Comparison of ENCODE assay signal across 3 cellular contexts in the genomic region with DNA sequence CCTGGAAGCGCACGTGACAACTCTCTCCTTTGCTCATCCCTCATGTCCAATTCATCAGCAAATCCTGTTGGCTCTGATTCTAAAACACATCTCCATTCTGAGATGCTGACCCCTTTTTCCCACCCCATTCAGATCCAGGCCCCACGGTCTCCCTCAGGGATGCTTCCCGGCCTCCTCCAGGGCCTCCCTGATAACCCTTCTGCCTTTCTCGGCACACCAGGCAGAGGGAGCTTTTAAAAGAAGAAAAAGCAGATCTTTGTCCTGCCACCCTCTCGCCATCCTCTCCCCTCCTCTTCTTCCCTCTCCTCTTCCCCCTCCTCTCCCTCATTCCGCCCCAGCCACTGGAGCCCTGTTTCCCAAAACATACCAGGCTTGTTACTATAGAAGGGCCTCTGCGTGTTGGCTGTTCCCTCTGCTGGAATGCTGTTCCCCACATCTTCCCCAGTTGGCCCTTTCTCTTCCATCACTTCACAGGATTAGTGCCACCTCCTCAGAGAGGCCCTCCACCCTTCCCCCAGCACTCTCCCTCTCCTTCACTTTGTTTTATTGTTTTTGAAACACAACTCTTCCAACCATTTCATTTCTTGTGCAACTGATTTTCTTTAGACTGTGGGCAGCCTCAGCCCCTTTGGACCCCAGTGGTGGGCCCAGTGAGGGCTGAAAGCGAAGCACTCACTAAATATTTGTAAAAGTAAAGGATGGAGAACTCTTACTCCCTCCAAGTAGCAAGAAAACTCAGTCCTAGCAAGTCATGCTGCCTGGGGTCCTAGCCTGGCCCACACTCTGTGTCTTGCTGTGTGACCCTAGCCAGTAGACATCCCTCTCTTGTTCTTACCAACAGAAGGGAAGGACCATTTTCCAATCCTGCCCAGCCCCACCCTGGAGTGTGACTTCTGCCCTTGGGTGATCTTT.
TF ChIP-seq lines count a peak whose summit lies in the region.

No MANE protein-coding gene starts in this region.

TF ChIP-seq in SK-N-SH, 30 proteins besides CTCF, POLR2A, EP300 and RAD21:
- TF ChIP-seq CHD2 (IDR thresholded peaks at IDR 0.05; ENCODE audit: low read length, partially characterized antibody) = no peak
- TF ChIP-seq POLR2AphosphoS5 (IDR thresholded peaks at IDR 0.05; ENCODE audit: low read depth, low read length) = no peak
- TF ChIP-seq RFX5 (IDR thresholded peaks at IDR 0.05; ENCODE audit: low read length) = no peak
- no peak for TF ChIP-seq RCOR1 (IDR thresholded peaks at IDR 0.05; ENCODE audit: low read length)
- TF ChIP-seq MXI1 (IDR thresholded peaks at IDR 0.05; ENCODE audit: low read depth, low read length) = no peak
- no peak for TF ChIP-seq FOSL2 (IDR thresholded peaks at IDR 0.05; ENCODE audit: borderline replicate concordance, low read depth)
- no peak for TF ChIP-seq SMC3 (IDR thresholded peaks at IDR 0.05; ENCODE audit: low read depth, low read length)
- TF ChIP-seq EZH2phosphoT487 (IDR thresholded peaks at IDR 0.05; ENCODE audit: borderline replicate concordance, low read depth) = no peak
- TF ChIP-seq, protein P1, sequence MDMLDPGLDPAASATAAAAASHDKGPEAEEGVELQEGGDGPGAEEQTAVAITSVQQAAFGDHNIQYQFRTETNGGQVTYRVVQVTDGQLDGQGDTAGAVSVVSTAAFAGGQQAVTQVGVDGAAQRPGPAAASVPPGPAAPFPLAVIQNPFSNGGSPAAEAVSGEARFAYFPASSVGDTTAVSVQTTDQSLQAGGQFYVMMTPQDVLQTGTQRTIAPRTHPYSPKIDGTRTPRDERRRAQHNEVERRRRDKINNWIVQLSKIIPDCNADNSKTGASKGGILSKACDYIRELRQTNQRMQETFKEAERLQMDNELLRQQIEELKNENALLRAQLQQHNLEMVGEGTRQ (IDR thresholded peaks at IDR 0.05; ENCODE audit: borderline replicate concordance, low read depth, low read length) = no peak
- no peak for TF ChIP-seq FOXJ3 (CRISPR knock-in tag; IDR thresholded peaks at IDR 0.05)
- TF ChIP-seq TCF12 (IDR thresholded peaks at IDR 0.05) = no peak
- TF ChIP-seq, protein P2, sequence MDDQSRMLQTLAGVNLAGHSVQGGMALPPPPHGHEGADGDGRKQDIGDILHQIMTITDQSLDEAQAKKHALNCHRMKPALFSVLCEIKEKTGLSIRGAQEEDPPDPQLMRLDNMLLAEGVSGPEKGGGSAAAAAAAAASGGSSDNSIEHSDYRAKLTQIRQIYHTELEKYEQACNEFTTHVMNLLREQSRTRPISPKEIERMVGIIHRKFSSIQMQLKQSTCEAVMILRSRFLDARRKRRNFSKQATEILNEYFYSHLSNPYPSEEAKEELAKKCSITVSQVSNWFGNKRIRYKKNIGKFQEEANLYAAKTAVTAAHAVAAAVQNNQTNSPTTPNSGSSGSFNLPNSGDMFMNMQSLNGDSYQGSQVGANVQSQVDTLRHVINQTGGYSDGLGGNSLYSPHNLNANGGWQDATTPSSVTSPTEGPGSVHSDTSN (IDR thresholded peaks at IDR 0.05) = no peak
- TF ChIP-seq, protein P3, sequence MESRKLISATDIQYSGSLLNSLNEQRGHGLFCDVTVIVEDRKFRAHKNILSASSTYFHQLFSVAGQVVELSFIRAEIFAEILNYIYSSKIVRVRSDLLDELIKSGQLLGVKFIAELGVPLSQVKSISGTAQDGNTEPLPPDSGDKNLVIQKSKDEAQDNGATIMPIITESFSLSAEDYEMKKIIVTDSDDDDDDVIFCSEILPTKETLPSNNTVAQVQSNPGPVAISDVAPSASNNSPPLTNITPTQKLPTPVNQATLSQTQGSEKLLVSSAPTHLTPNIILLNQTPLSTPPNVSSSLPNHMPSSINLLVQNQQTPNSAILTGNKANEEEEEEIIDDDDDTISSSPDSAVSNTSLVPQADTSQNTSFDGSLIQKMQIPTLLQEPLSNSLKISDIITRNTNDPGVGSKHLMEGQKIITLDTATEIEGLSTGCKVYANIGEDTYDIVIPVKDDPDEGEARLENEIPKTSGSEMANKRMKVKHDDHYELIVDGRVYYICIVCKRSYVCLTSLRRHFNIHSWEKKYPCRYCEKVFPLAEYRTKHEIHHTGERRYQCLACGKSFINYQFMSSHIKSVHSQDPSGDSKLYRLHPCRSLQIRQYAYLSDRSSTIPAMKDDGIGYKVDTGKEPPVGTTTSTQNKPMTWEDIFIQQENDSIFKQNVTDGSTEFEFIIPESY (IDR thresholded peaks at IDR 0.05; ENCODE audit: borderline replicate concordance, low read depth) = no peak
- no peak for TF ChIP-seq NFIC (IDR thresholded peaks at IDR 0.05; ENCODE audit: borderline replicate concordance)
- TF ChIP-seq RXRA (IDR thresholded peaks at IDR 0.05; ENCODE audit: borderline replicate concordance, low read depth) = no peak
- TF ChIP-seq NRF1 (IDR thresholded peaks at IDR 0.05; ENCODE audit: low read depth, low read length) = no peak
TF ChIP-seq in SK-N-SH: peak in this region for 0.

TF ChIP-seq in SK-N-SH treated with all-trans-retinoic acid at 6 μM for 48 hours, 23 proteins besides CTCF, POLR2A, EP300 and RAD21:
- TF ChIP-seq BACH2 (CRISPR knock-in tag; IDR thresholded peaks at IDR 0.05; ENCODE audit: borderline replicate concordance) = no peak
- TF ChIP-seq, protein P4, sequence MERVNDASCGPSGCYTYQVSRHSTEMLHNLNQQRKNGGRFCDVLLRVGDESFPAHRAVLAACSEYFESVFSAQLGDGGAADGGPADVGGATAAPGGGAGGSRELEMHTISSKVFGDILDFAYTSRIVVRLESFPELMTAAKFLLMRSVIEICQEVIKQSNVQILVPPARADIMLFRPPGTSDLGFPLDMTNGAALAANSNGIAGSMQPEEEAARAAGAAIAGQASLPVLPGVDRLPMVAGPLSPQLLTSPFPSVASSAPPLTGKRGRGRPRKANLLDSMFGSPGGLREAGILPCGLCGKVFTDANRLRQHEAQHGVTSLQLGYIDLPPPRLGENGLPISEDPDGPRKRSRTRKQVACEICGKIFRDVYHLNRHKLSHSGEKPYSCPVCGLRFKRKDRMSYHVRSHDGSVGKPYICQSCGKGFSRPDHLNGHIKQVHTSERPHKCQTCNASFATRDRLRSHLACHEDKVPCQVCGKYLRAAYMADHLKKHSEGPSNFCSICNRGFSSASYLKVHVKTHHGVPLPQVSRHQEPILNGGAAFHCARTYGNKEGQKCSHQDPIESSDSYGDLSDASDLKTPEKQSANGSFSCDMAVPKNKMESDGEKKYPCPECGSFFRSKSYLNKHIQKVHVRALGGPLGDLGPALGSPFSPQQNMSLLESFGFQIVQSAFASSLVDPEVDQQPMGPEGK (CRISPR knock-in tag; IDR thresholded peaks at IDR 0.05; ENCODE audit: borderline replicate concordance) = no peak
- TF ChIP-seq, protein P5, sequence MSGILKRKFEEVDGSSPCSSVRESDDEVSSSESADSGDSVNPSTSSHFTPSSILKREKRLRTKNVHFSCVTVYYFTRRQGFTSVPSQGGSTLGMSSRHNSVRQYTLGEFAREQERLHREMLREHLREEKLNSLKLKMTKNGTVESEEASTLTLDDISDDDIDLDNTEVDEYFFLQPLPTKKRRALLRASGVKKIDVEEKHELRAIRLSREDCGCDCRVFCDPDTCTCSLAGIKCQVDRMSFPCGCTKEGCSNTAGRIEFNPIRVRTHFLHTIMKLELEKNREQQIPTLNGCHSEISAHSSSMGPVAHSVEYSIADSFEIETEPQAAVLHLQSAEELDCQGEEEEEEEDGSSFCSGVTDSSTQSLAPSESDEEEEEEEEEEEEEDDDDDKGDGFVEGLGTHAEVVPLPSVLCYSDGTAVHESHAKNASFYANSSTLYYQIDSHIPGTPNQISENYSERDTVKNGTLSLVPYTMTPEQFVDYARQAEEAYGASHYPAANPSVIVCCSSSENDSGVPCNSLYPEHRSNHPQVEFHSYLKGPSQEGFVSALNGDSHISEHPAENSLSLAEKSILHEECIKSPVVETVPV (CRISPR knock-in tag; IDR thresholded peaks at IDR 0.05) = no peak
- TF ChIP-seq CSDC2 (CRISPR knock-in tag; IDR thresholded peaks at IDR 0.05) = no peak
- no peak for TF ChIP-seq SNAI2 (CRISPR knock-in tag; IDR thresholded peaks at IDR 0.05)
- no peak for TF ChIP-seq ZNF565 (CRISPR knock-in tag; conservative IDR thresholded peaks at IDR 0.05; ENCODE audit: low read depth)
- TF ChIP-seq ZNF70 (CRISPR knock-in tag; IDR thresholded peaks at IDR 0.05) = no peak
- TF ChIP-seq ARNTL (CRISPR knock-in tag; IDR thresholded peaks at IDR 0.05; ENCODE audit: borderline replicate concordance, low read depth) = no peak
- no peak for TF ChIP-seq ZNF8 (CRISPR knock-in tag; IDR thresholded peaks at IDR 0.05)
- no peak for TF ChIP-seq ZFP30 (CRISPR knock-in tag; IDR thresholded peaks at IDR 0.05)
- no peak for TF ChIP-seq OSR1 (CRISPR knock-in tag; IDR thresholded peaks at IDR 0.05)
- TF ChIP-seq, protein P6, sequence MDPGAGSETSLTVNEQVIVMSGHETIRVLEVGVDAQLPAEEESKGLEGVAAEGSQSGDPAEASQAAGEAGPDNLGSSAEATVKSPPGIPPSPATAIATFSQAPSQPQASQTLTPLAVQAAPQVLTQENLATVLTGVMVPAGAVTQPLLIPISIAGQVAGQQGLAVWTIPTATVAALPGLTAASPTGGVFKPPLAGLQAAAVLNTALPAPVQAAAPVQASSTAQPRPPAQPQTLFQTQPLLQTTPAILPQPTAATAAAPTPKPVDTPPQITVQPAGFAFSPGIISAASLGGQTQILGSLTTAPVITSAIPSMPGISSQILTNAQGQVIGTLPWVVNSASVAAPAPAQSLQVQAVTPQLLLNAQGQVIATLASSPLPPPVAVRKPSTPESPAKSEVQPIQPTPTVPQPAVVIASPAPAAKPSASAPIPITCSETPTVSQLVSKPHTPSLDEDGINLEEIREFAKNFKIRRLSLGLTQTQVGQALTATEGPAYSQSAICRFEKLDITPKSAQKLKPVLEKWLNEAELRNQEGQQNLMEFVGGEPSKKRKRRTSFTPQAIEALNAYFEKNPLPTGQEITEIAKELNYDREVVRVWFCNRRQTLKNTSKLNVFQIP (CRISPR knock-in tag; IDR thresholded peaks at IDR 0.05; ENCODE audit: borderline replicate concordance, low read depth) = no peak
- no peak for TF ChIP-seq RARB (CRISPR knock-in tag; IDR thresholded peaks at IDR 0.05)
- no peak for TF ChIP-seq TCF4 (CRISPR knock-in tag; IDR thresholded peaks at IDR 0.05; ENCODE audit: borderline replicate concordance)

TF ChIP-seq in WTC11, 78 proteins besides CTCF, POLR2A, EP300 and RAD21:
- TF ChIP-seq CBFB (CRISPR knock-in tag; IDR thresholded peaks at IDR 0.05; ENCODE audit: low read depth) (no peak), ZNF121 (CRISPR knock-in tag; IDR thresholded peaks at IDR 0.05) (no peak), RORB (CRISPR knock-in tag; IDR thresholded peaks at IDR 0.05) (no peak)
- TF ChIP-seq, protein P7, sequence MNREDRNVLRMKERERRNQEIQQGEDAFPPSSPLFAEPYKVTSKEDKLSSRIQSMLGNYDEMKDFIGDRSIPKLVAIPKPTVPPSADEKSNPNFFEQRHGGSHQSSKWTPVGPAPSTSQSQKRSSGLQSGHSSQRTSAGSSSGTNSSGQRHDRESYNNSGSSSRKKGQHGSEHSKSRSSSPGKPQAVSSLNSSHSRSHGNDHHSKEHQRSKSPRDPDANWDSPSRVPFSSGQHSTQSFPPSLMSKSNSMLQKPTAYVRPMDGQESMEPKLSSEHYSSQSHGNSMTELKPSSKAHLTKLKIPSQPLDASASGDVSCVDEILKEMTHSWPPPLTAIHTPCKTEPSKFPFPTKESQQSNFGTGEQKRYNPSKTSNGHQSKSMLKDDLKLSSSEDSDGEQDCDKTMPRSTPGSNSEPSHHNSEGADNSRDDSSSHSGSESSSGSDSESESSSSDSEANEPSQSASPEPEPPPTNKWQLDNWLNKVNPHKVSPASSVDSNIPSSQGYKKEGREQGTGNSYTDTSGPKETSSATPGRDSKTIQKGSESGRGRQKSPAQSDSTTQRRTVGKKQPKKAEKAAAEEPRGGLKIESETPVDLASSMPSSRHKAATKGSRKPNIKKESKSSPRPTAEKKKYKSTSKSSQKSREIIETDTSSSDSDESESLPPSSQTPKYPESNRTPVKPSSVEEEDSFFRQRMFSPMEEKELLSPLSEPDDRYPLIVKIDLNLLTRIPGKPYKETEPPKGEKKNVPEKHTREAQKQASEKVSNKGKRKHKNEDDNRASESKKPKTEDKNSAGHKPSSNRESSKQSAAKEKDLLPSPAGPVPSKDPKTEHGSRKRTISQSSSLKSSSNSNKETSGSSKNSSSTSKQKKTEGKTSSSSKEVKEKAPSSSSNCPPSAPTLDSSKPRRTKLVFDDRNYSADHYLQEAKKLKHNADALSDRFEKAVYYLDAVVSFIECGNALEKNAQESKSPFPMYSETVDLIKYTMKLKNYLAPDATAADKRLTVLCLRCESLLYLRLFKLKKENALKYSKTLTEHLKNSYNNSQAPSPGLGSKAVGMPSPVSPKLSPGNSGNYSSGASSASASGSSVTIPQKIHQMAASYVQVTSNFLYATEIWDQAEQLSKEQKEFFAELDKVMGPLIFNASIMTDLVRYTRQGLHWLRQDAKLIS (CRISPR knock-in tag; IDR thresholded peaks at IDR 0.05; ENCODE audit: borderline replicate concordance) = no peak
- TF ChIP-seq, protein P8, sequence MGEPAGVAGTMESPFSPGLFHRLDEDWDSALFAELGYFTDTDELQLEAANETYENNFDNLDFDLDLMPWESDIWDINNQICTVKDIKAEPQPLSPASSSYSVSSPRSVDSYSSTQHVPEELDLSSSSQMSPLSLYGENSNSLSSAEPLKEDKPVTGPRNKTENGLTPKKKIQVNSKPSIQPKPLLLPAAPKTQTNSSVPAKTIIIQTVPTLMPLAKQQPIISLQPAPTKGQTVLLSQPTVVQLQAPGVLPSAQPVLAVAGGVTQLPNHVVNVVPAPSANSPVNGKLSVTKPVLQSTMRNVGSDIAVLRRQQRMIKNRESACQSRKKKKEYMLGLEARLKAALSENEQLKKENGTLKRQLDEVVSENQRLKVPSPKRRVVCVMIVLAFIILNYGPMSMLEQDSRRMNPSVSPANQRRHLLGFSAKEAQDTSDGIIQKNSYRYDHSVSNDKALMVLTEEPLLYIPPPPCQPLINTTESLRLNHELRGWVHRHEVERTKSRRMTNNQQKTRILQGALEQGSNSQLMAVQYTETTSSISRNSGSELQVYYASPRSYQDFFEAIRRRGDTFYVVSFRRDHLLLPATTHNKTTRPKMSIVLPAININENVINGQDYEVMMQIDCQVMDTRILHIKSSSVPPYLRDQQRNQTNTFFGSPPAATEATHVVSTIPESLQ (CRISPR knock-in tag; IDR thresholded peaks at IDR 0.05) = no peak
- TF ChIP-seq, protein P9, sequence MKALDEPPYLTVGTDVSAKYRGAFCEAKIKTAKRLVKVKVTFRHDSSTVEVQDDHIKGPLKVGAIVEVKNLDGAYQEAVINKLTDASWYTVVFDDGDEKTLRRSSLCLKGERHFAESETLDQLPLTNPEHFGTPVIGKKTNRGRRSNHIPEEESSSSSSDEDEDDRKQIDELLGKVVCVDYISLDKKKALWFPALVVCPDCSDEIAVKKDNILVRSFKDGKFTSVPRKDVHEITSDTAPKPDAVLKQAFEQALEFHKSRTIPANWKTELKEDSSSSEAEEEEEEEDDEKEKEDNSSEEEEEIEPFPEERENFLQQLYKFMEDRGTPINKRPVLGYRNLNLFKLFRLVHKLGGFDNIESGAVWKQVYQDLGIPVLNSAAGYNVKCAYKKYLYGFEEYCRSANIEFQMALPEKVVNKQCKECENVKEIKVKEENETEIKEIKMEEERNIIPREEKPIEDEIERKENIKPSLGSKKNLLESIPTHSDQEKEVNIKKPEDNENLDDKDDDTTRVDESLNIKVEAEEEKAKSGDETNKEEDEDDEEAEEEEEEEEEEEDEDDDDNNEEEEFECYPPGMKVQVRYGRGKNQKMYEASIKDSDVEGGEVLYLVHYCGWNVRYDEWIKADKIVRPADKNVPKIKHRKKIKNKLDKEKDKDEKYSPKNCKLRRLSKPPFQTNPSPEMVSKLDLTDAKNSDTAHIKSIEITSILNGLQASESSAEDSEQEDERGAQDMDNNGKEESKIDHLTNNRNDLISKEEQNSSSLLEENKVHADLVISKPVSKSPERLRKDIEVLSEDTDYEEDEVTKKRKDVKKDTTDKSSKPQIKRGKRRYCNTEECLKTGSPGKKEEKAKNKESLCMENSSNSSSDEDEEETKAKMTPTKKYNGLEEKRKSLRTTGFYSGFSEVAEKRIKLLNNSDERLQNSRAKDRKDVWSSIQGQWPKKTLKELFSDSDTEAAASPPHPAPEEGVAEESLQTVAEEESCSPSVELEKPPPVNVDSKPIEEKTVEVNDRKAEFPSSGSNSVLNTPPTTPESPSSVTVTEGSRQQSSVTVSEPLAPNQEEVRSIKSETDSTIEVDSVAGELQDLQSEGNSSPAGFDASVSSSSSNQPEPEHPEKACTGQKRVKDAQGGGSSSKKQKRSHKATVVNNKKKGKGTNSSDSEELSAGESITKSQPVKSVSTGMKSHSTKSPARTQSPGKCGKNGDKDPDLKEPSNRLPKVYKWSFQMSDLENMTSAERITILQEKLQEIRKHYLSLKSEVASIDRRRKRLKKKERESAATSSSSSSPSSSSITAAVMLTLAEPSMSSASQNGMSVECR (CRISPR knock-in tag; IDR thresholded peaks at IDR 0.05; ENCODE audit: borderline replicate concordance) = no peak
TF ChIP-seq in WTC11: peak in this region for 0.
